ENCODE assay signal across 20 cellular contexts in genomic region chr3:100563228-100563627, GRCh38. TPM values are rescaled to one million over a fixed set of nuclear protein-coding genes. Genes with fewer than 3 reads are reported as not detected.
"Had no signal": no experiment of that assay in that cellular context is flagged by ENCODE, and none has a peak within 500 bp of the region (broad histone marks: within the 10 kb centered on the region; RNA-seq: fewer than 3 reads in every experiment).

No MANE protein-coding gene starts in this region.

- H3K27ac ChIP-seq: lower lobe of right lung, transverse colon had no signal

- H3K4me1 ChIP-seq: lower lobe of right lung had no signal

- H3K9me3 ChIP-seq: breast epithelium, esophagus squamous epithelium, lower lobe of right lung, transverse colon had no signal

- FAIRE-seq: astrocyte had no signal

- DNase-seq: activated CD4-positive, alpha-beta T cell treated with anti-CD3 and anti-CD28 coated beads, Interleukin-2, amount 10 ng/mL, durations not matched to agents 24 days and 14 days; activated CD4-positive, CD25-positive, alpha-beta regulatory T cell; activated CD8-positive, alpha-beta T cell treated with anti-CD3 and anti-CD28 coated beads for 36 hours; activated naive CD4-positive, alpha-beta T cell treated with anti-CD3 and anti-CD28 coated beads, Interleukin-2, amount 50 U/mL, for 16 hours; activated T-cell treated with anti-CD3 and anti-CD28 coated beads, Interleukin-2, amount 50 U/mL, for 24 hours; effector CD4-positive, alpha-beta T cell; esophagus squamous epithelium; left cardiac atrium; lower lobe of right lung; T1000; transverse colon had no signal

- ATAC-seq: activated CD8-positive, alpha-beta T cell treated with anti-CD3 and anti-CD28 coated beads for 36 hours; left cardiac atrium; lower lobe of right lung had no signal

- H3K27me3 ChIP-seq: breast epithelium, esophagus squamous epithelium, transverse colon had no signal

- H3K4me3 ChIP-seq: breast epithelium, esophagus squamous epithelium, lower lobe of right lung, transverse colon had no signal

- H3K36me3 ChIP-seq: breast epithelium, esophagus squamous epithelium, lower lobe of right lung, transverse colon had no signal

RNA-seq across cellular contexts. Expression of gene ADGRG7, which starts 46.2 kb away (rescaled TPM):
- total RNA-seq: activated CD4-positive, alpha-beta T cell treated with anti-CD3 and anti-CD28 coated beads, Interleukin-2, amount 10 ng/mL, durations not matched to agents 24 days and 14 days; activated T-helper 2 cell treated with anti-CD3 and anti-CD28 coated beads, Interferon-gamma antibody, Interleukin-2, Interleukin-4, amounts not matched to agents 10 μg/mL and 5 μg/mL and 100 μg/mL, durations not matched to agents 14 hours and 24 hours and 36 hours; astrocyte; breast epithelium; cerebellum; esophagus squamous epithelium; fibroblast of villous mesenchyme; left cardiac atrium; lower lobe of right lung; mesothelial cell of epicardium; natural killer cell treated with Interleukin-12 subunit alpha and Interleukin-12 subunit beta and Interleukin-15 and Interleukin-18, amount 100 ng/mL, for 72 hours; T-helper 1 cell treated with Interleukin-12 subunit alpha and Interleukin-12 subunit beta and Interleukin-4 antibody, amounts not matched to agents 30 ng/mL and 1 ng/mL, for 36 hours had no signal
- polyA plus RNA-seq: adipose tissue had no signal
